Comparison of ENCODE assay signal across 8 cellular contexts in genomic region chr3:160398820-160399346, GRCh38. TPM values are rescaled to one million over a fixed set of nuclear protein-coding genes. Genes with fewer than 3 reads are reported as not detected.
DNase-seq lines count a peak whose midpoint lies in the region; ATAC-seq and TF ChIP-seq lines count a peak whose summit lies in the region.

TSS of gene IFT80 (minus strand) at chr3:160399225. CDS start at chr3:160384600, 14,625 bp downstream.

- H3K27ac ChIP-seq in Karpas-422 (ENCODE audit: low read length) (peak within 1 kb of the TSS; percentile 92), esophagus muscularis mucosa (replicated peaks in 1 of 4) (peak within 1 kb of the TSS; percentile 85 to 90 (median 88)), muscle layer of duodenum (ENCODE audit: low read length) (peak within 1 kb of the TSS; percentile 90)

- H3K4me3 ChIP-seq in Karpas-422 (ENCODE audit: low read length): peak within 1 kb of the TSS; percentile 97
- peak within 1 kb of the TSS; percentile 72 to 87 (median 78) for H3K4me3 ChIP-seq in esophagus muscularis mucosa
- peak within 1 kb of the TSS; percentile 96 to 100 for H3K4me3 ChIP-seq in muscle layer of duodenum (ENCODE audit: low read depth in 1 of 2, low read length in 2 of 2)

- intact Hi-C loops in esophagus muscularis mucosa (cut with DNase I): loop anchor here (10.0 kb wide), 1 partner anchor 826 kb away; the partner anchor contains the start of gene NMD3

- TF ChIP-seq EP300 in esophagus muscularis mucosa (IDR thresholded peaks at IDR 0.05): no peak

- under 1% methylated on average over 26 of the region's 26 CpGs for WGBS in esophagus muscularis mucosa

- H3K4me1 ChIP-seq in Karpas-422 (ENCODE audit: low read length): peaks cover 54% of the 10 kb centered on the region
- peaks cover 27 to 32% (median 30%) of the 10 kb centered on the region in 4 donors for H3K4me1 ChIP-seq in esophagus muscularis mucosa
- peaks cover 0 to 21% of the 10 kb centered on the region in 2 donors for H3K4me1 ChIP-seq in muscle layer of duodenum (ENCODE audit: control insufficient read depth in 1 of 2, insufficient read depth in 2 of 2, low read length in 2 of 2)

- DNase-seq in DMS153 treated with DMSO at 0.1 percent for 48 hours (lab: John Stamatoyannopoulos, UW; ENCODE audit: unreplicated experiment): peak; percentile 97
- DNase-seq in Karpas-422: peak; percentile 98
- peak; percentile 95 for DNase-seq in RKO (ENCODE audit: low spot score)
- peak; percentile 90 for DNase-seq in activated T-helper 1 cell treated with Interleukin-2 at 50 U/mL for 16 hours (ENCODE audit: low read depth)
- DNase-seq in esophagus muscularis mucosa (ENCODE audit: extremely low spot score): peak; percentile 98
- peak; percentile 93 to 95 for DNase-seq in stimulated activated CD8-positive, alpha-beta memory T cell treated with anti-CD3 and anti-CD28 coated beads, Interleukin-7, amount 100 ng/mL, for 4 hours (ENCODE audit: low read depth in 2 of 2)

- no peak for TF ChIP-seq POLR2A in esophagus muscularis mucosa (IDR thresholded peaks at IDR 0.05; ENCODE audit: low read depth)

- peaks cover 28% of the 10 kb centered on the region for H3K36me3 ChIP-seq in Karpas-422 (ENCODE audit: insufficient read depth, low read length)
- no peaks in the 10 kb centered on the region for H3K36me3 ChIP-seq in esophagus muscularis mucosa
- H3K36me3 ChIP-seq in muscle layer of duodenum (ENCODE audit: control insufficient read depth in 1 of 2, insufficient read depth in 2 of 2, low read length in 2 of 2): no peaks in the 10 kb centered on the region

- H3K9me2 ChIP-seq in Karpas-422 (replicated peaks; ENCODE audit: insufficient read depth, low read length): no peaks in the 10 kb centered on the region

- H3K9me3 ChIP-seq in Karpas-422 (ENCODE audit: low read length) (no peaks in the 10 kb centered on the region), esophagus muscularis mucosa (no peaks in the 10 kb centered on the region), muscle layer of duodenum (ENCODE audit: control insufficient read depth in 1 of 2, low read length in 2 of 2) (no peaks in the 10 kb centered on the region)

- H3K4me2 ChIP-seq in Karpas-422 (ENCODE audit: low read depth, low read length, poor library complexity, severe bottlenecking): peak within 1 kb of the TSS; percentile 71

- H3K27me3 ChIP-seq in Karpas-422 (ENCODE audit: low read length) (no peaks in the 10 kb centered on the region), esophagus muscularis mucosa (peaks cover 0 to 16% (median 3%) of the 10 kb centered on the region in 4 donors), muscle layer of duodenum (ENCODE audit: low read depth, low read length) (no peaks in the 10 kb centered on the region)

- peaks cover 36% of the 10 kb centered on the region for H4K20me1 ChIP-seq in Karpas-422 (ENCODE audit: insufficient read depth, low read depth, low read length)

- peak; percentile 95 for ATAC-seq in GM21825 (IDR thresholded peaks at IDR 0.05; ENCODE audit: unreplicated experiment)

- H3K79me2 ChIP-seq in Karpas-422 (ENCODE audit: low read length): peaks cover 95% of the 10 kb centered on the region

- H2AFZ ChIP-seq in Karpas-422 (ENCODE audit: low read length): peak within 1 kb of the TSS; percentile 86

- TF ChIP-seq CTCF in esophagus muscularis mucosa (IDR thresholded peaks at IDR 0.05): peak in 1 of 3 experiments; percentile 16

- H3K9ac ChIP-seq in Karpas-422 (ENCODE audit: low read length): peak within 1 kb of the TSS; percentile 99

RNA-seq across cellular contexts. Expression of gene IFT80, which starts in this region (rescaled TPM):
- 40.7 and 44.8 TPM in 2 replicates for total RNA-seq in Karpas-422 (2014; rRNA removed; shearing (Covaris generic); ENCODE audit: low replicate concordance)
- total RNA-seq in esophagus muscularis mucosa: 10 to 100 TPM in 1 of 4 donors, 1 to 10 TPM in 3; 5.5 to 11.9 (median 9.7) TPM

Comparison
In these comparisons a context has a peak if more than half of its experiments do, and no peak if none do; other contexts are left out.
1. Peak in every context shown above with its lines: DNase-seq, ATAC-seq, H3K4me3 ChIP-seq and H3K27ac ChIP-seq.